ENCODE assay signal across 7 cellular contexts in the genomic region with DNA sequence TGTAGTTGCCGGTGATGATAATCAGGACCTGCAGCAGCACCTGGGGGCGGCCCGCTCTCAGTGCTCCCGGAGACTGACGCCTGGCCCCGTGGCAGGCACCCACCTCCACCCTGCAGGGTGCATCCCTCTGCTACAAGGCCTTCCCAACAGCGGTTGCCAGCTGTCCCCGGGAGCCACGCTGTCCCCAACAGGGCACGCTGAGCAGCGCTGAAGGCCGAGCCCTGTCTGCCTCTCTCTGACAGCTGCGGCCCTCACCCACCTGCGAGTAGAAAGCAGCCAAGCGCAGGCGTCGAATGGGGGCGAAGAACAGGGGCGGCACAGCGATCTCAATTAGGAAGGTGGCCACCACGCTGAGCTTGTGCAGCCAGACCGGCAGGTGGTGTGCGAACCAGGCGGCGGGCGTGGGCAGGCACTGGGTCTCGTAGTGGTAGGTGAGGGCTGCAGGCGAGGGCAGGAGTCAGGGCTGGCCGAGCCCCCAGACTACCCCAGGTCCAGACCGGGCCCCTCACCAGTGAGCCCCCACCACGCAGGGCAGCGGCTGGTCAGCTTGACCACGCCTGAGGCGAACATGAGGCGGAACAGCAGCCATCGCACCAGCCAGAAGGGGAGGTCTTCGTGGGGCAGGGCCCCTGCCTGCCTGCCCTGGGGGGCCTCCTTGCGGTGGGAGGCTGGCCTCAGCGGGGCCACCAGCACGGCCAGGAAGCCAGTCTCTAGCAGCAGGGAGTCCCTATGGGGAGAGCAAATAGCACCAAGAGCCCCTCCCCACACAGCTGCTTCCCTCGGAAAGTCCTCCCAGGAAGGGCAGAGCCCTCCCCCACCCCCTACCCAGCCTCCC. TPM values are rescaled to one million over a fixed set of nuclear protein-coding genes. Genes with fewer than 3 reads are reported as not detected.
DNase-seq lines count a peak whose midpoint lies in the region; ATAC-seq and TF ChIP-seq lines count a peak whose summit lies in the region.
"Had no signal": no experiment of that assay in that cellular context is flagged by ENCODE, and none has a peak within 500 bp of the region (broad histone marks: within the 10 kb centered on the region; RNA-seq: fewer than 3 reads in every experiment).

No MANE protein-coding gene starts in this region.

- peaks cover 19% of the 10 kb centered on the region for H3K36me3 Mint-ChIP-seq in activated B cell treated with CpG ODN at 0.5 μM for 24 hours (ENCODE audit: low read depth)
- peaks cover 0 to 5% (median 0%) of the 10 kb centered on the region in 5 donors for H3K36me3 Mint-ChIP-seq in naive thymus-derived CD4-positive, alpha-beta T cell

- peaks cover 20% of the 10 kb centered on the region for H3K36me3 ChIP-seq in GM06990 (ENCODE audit: control insufficient read depth, insufficient read depth, low read length)
- H3K36me3 ChIP-seq in naive thymus-derived CD4-positive, alpha-beta T cell (ENCODE audit: control insufficient read depth in 2 of 3, insufficient read depth in 3 of 3, low read length in 3 of 3) = peaks cover 0 to 40% (median 7%) of the 10 kb centered on the region in 3 experiments

- peaks cover 20% of the 10 kb centered on the region for H3K4me1 Mint-ChIP-seq in activated B cell treated with CpG ODN at 0.5 μM for 24 hours
- peaks cover 12 to 22% (median 16%) of the 10 kb centered on the region in 7 donors for H3K4me1 Mint-ChIP-seq in naive thymus-derived CD4-positive, alpha-beta T cell

- no peaks in the 10 kb centered on the region for H3K9me3 Mint-ChIP-seq in activated B cell treated with CpG ODN at 0.5 μM for 24 hours
- H3K9me3 Mint-ChIP-seq in naive thymus-derived CD4-positive, alpha-beta T cell = no peaks in the 10 kb centered on the region

- no peak for ATAC-seq in activated B cell treated with CpG ODN at 0.5 μM for 24 hours (ENCODE audit: low read depth)
- ATAC-seq in naive thymus-derived CD4-positive, alpha-beta T cell = no peak

- no peak for DNase-seq in GM06990 (ENCODE audit: extremely low read depth, insufficient read length)
- DNase-seq in activated B cell treated with CpG ODN at 0.5 μM for 24 hours = no peak
- DNase-seq in naive thymus-derived CD4-positive, alpha-beta T cell = no peak
- DNase-seq in H4 (ENCODE audit: low spot score) = no peak
- no peak for DNase-seq in GM19240 (ENCODE audit: insufficient read length, low spot score)
- DNase-seq in NCI-H526 treated with DMSO at 0.1 percent for 48 hours (lab: John Stamatoyannopoulos, UW) = no peak

- H3K9me3 ChIP-seq in naive thymus-derived CD4-positive, alpha-beta T cell (ENCODE audit: control insufficient read depth in 2 of 3, low read length in 3 of 3) = no peaks in the 10 kb centered on the region

- H3K4me3 ChIP-seq in GM06990 (replicated peaks; ENCODE audit: low read depth, low read length) = peak overlapping the region; percentile 96
- peak overlapping the region; percentile 91 for H3K4me3 ChIP-seq in naive thymus-derived CD4-positive, alpha-beta T cell (ENCODE audit: low read length)

- peak overlapping the region; percentile 93 for H3K4me3 Mint-ChIP-seq in activated B cell treated with CpG ODN at 0.5 μM for 24 hours
- H3K4me3 Mint-ChIP-seq in naive thymus-derived CD4-positive, alpha-beta T cell = peak overlapping the region in 9 of 10 donors; percentile 21 to 97 (median 93)

- CTCF ChIA-PET in activated B cell treated with CpG ODN at 0.5 μM for 24 hours (lab: Charles Lee) = no interaction called here
- CTCF ChIA-PET in naive thymus-derived CD4-positive, alpha-beta T cell (lab: Charles Lee) = interaction anchor here (0.6 to 1.0 kb wide), 3 partner anchors 16 to 115 kb away, joined by 3 read pairs; no protein-coding TSS in a partner anchor

- intact Hi-C loops in activated B cell treated with CpG ODN at 0.5 μM for 24 hours (cut with micrococcal nuclease) = no loop called here
- intact Hi-C loops in naive thymus-derived CD4-positive, alpha-beta T cell (cut with micrococcal nuclease) = loop anchor here in 1 of 2 donors (10.0 kb wide), 1 partner anchor 231 kb away; a partner anchor contains a TSS

- H3K27ac ChIP-seq in naive thymus-derived CD4-positive, alpha-beta T cell (ENCODE audit: low read depth, low read length) = peak overlapping the region; percentile 99
- H3K27ac ChIP-seq: parathyroid adenoma had no signal

- POLR2A ChIA-PET in activated B cell treated with CpG ODN at 0.5 μM for 24 hours (lab: Charles Lee) = interaction anchor here (2.7 to 5.4 kb wide), 2 partner anchors 21 to 26 kb away, joined by 19 to 175 read pairs; a partner anchor contains a TSS
- POLR2A ChIA-PET in naive thymus-derived CD4-positive, alpha-beta T cell (lab: Charles Lee) = interaction anchor here (0.7 to 6.2 kb wide), 4 partner anchors 9 to 115 kb away, joined by 3 to 116 read pairs (median 4); a partner anchor contains a TSS

- H3K4me1 ChIP-seq in naive thymus-derived CD4-positive, alpha-beta T cell (ENCODE audit: control insufficient read depth in 2 of 2, insufficient read depth in 2 of 2, low read length in 2 of 2) = peaks cover 19 to 26% of the 10 kb centered on the region in 2 donors
- H3K4me1 ChIP-seq: parathyroid adenoma had no signal

- no peak overlapping the region for H3K27ac Mint-ChIP-seq in activated B cell treated with CpG ODN at 0.5 μM for 24 hours
- peak overlapping the region in 1 of 9 donors; percentile 51 for H3K27ac Mint-ChIP-seq in naive thymus-derived CD4-positive, alpha-beta T cell

- H3K27me3 ChIP-seq in GM06990 (replicated peaks; ENCODE audit: control insufficient read depth, insufficient read depth, low read length) = no peaks in the 10 kb centered on the region
- no peaks in the 10 kb centered on the region for H3K27me3 ChIP-seq in naive thymus-derived CD4-positive, alpha-beta T cell (ENCODE audit: control insufficient read depth in 2 of 2, insufficient read depth in 2 of 2, low read length in 2 of 2)

- H3K27me3 Mint-ChIP-seq in activated B cell treated with CpG ODN at 0.5 μM for 24 hours = no peaks in the 10 kb centered on the region
- H3K27me3 Mint-ChIP-seq in naive thymus-derived CD4-positive, alpha-beta T cell = no peaks in the 10 kb centered on the region

- no peak for TF ChIP-seq CTCF in GM06990 (IDR thresholded peaks at IDR 0.05; ENCODE audit: insufficient read depth, low read length, poor library complexity, severe bottlenecking)
- TF ChIP-seq CTCF in activated B cell treated with CpG ODN at 0.5 μM for 24 hours (IDR thresholded peaks at IDR 0.05) = no peak

RNA-seq across cellular contexts. Expression of a gene that starts 1.5 kb away (rescaled TPM):
- 76.6 and 81.0 TPM in 2 replicates for total RNA-seq in activated B cell treated with CpG ODN at 0.5 μM for 24 hours
- total RNA-seq in naive thymus-derived CD4-positive, alpha-beta T cell = 100 to 1,000 TPM; 101 to 133 (median 118) TPM
- 10 to 100 TPM; 15.0 to 25.5 TPM for polyA plus RNA-seq in naive thymus-derived CD4-positive, alpha-beta T cell
- total RNA-seq in H4 (2014; rRNA removed; shearing (Covaris generic)) = 8.6 and 9.4 TPM in 2 replicates

RNA-seq across cellular contexts. Expression of a gene that starts 2.0 kb away (rescaled TPM):
- total RNA-seq in activated B cell treated with CpG ODN at 0.5 μM for 24 hours = 63.9 and 68.2 TPM in 2 replicates
- 100 to 1,000 TPM in 2 of 5 experiments, 10 to 100 TPM in 3; 74.3 to 135 (median 91.1) TPM for total RNA-seq in naive thymus-derived CD4-positive, alpha-beta T cell
- 10 to 100 TPM; 37.8 to 46.6 TPM for polyA plus RNA-seq in naive thymus-derived CD4-positive, alpha-beta T cell
- 39.0 and 76.8 TPM in 2 replicates for total RNA-seq in H4 (2014; rRNA removed; shearing (Covaris generic))

RNA-seq across cellular contexts. Expression of a gene that starts 19.3 kb away (rescaled TPM):
- 0.15 and 0.22 TPM in 2 replicates for total RNA-seq in activated B cell treated with CpG ODN at 0.5 μM for 24 hours
- under 1 TPM in 1 of 5 experiments, not detected in 4; 0.22 TPM for total RNA-seq in naive thymus-derived CD4-positive, alpha-beta T cell
- polyA plus RNA-seq in naive thymus-derived CD4-positive, alpha-beta T cell = not detected
- not detected in 2 replicates for total RNA-seq in H4 (2014; rRNA removed; shearing (Covaris generic))

RNA-seq across cellular contexts. Expression of a gene that starts 19.4 kb away (rescaled TPM):
- total RNA-seq in activated B cell treated with CpG ODN at 0.5 μM for 24 hours = 7.1 and 11.6 TPM in 2 replicates
- total RNA-seq in naive thymus-derived CD4-positive, alpha-beta T cell = 10 to 100 TPM in 1 of 5 experiments, 1 to 10 TPM in 4; 2.2 to 12.0 (median 5.5) TPM
- polyA plus RNA-seq in naive thymus-derived CD4-positive, alpha-beta T cell = 1 to 10 TPM; 4.9 to 9.4 TPM
- total RNA-seq in H4 (2014; rRNA removed; shearing (Covaris generic)) = 1.3 and 11.9 TPM in 2 replicates

RNA-seq across cellular contexts. Expression of a gene that starts 23.8 kb away (rescaled TPM):
- total RNA-seq in activated B cell treated with CpG ODN at 0.5 μM for 24 hours = 91.8 and 92.9 TPM in 2 replicates
- total RNA-seq in naive thymus-derived CD4-positive, alpha-beta T cell = 100 to 1,000 TPM in 2 of 5 experiments, 10 to 100 TPM in 1, 1 to 10 TPM in 2; 5.4 to 161 (median 20.4) TPM
- 1 to 10 TPM; 2.7 to 2.8 TPM for polyA plus RNA-seq in naive thymus-derived CD4-positive, alpha-beta T cell
- total RNA-seq in H4 (2014; rRNA removed; shearing (Covaris generic)) = 0.39 and 0.68 TPM in 2 replicates
